Comparison of ENCODE assay signal across 36 cellular contexts in genomic region chr2:104452558-104452957, GRCh38.
DNase-seq lines count a peak whose midpoint lies in the region; ATAC-seq, FAIRE-seq and TF ChIP-seq lines count a peak whose summit lies in the region.
"Had no signal": no experiment of that assay in that cellular context is flagged by ENCODE, and none has a peak within 500 bp of the region (broad histone marks: within the 10 kb centered on the region; RNA-seq: fewer than 3 reads in every experiment).

No MANE protein-coding gene starts in this region.

- TF ChIP-seq EP300 in HepG2 (IDR thresholded peaks at IDR 0.05; ENCODE audit: low read depth in 2 of 2, low read length in 2 of 2) (no peak), HepG2 (CRISPR knock-in tag; IDR thresholded peaks at IDR 0.05; ENCODE audit: borderline replicate concordance) (no peak)

- peaks cover 3% of the 10 kb centered on the region for H3K4me1 Mint-ChIP-seq in activated CD4-positive, alpha-beta T cell treated with anti-CD3 and anti-CD28 coated beads, Interleukin-2, amount 10 ng/mL, durations not matched to agents 24 days and 14 days

- intact Hi-C loops in activated CD4-positive, alpha-beta T cell treated with anti-CD3 and anti-CD28 coated beads, Interleukin-2, amount 10 ng/mL, durations not matched to agents 24 days and 14 days (cut with micrococcal nuclease): no loop called here
- intact Hi-C loops in right lobe of liver (cut with DNase I): no loop called here
- intact Hi-C loops in HepG2 (cut with micrococcal nuclease; ENCODE audit: unreplicated experiment): no loop called here

- H3K9ac ChIP-seq in HepG2 (ENCODE audit: insufficient read depth, low read depth, low read length): no peak overlapping the region
- H3K9ac ChIP-seq: BLaER1; BLaER1 treated with 17β-estradiol and CSF1 and Interleukin-3, amounts not matched to agents 10 nM and 100 nM had no signal

- no peak for TF ChIP-seq POLR2A in right lobe of liver (IDR thresholded peaks at IDR 0.05)
- no peak for TF ChIP-seq POLR2A in HepG2 (IDR thresholded peaks at IDR 0.05; ENCODE audit: insufficient read depth in 1 of 2, low read depth in 2 of 2, low read length in 2 of 2)

- H3K4me1 ChIP-seq in right lobe of liver: no peaks in the 10 kb centered on the region
- H3K4me1 ChIP-seq in HepG2 (ENCODE audit: insufficient read depth, low read length): no peaks in the 10 kb centered on the region
- H3K4me1 ChIP-seq: A549; BE2C; BLaER1; BLaER1 treated with 17β-estradiol and CSF1 and Interleukin-3, amounts not matched to agents 10 nM and 100 nM; Caco-2 had no signal

- WGBS in right lobe of liver (ENCODE audit: insufficient coverage, low coverage, low lambda C conversion rate, missing lambda C conversion rate): 17% methylated on average over 2 of the region's 2 CpGs
- 4% methylated on average over 2 of the region's 2 CpGs for WGBS in HepG2 (ENCODE audit: low lambda C conversion rate)

- H3K36me3 ChIP-seq in right lobe of liver (no peaks in the 10 kb centered on the region), HepG2 (replicated peaks in 1 of 2; ENCODE audit: control insufficient read depth in 1 of 2, insufficient read depth in 2 of 2, low read length in 2 of 2) (no peaks in the 10 kb centered on the region)
- H3K36me3 ChIP-seq: BE2C; BLaER1; BLaER1 treated with 17β-estradiol and CSF1 and Interleukin-3, amounts not matched to agents 10 nM and 100 nM had no signal

- no peaks in the 10 kb centered on the region for H3K9me3 ChIP-seq in right lobe of liver
- H3K9me3 ChIP-seq in HepG2 (ENCODE audit: low read length): no peaks in the 10 kb centered on the region
- H3K9me3 ChIP-seq: A549, BE2C, BLaER1, Caco-2 had no signal

- ATAC-seq in right lobe of liver: peak; percentile 16 to 62 (median 49)
- no peak for ATAC-seq in HepG2
- peak; percentile 83 for ATAC-seq in left lobe of liver
- no peak for ATAC-seq in HG02981 (IDR thresholded peaks at IDR 0.05; ENCODE audit: unreplicated experiment)
- ATAC-seq: A549; CD8-positive, alpha-beta T cell had no signal

- in situ Hi-C loops in HepG2 (cut with HindIII; ENCODE audit: extremely low pct_ligation_motif_present, low pct_unique_long_range_greater_than_20kb): no loop called here

- H3K27ac ChIP-seq in right lobe of liver (no peak overlapping the region), HepG2 (ENCODE audit: extremely low read length, insufficient read depth, low read length) (no peak overlapping the region), substantia nigra (ENCODE audit: low read depth, low read length, poor library complexity, severe bottlenecking) (peak overlapping the region; percentile 44)
- H3K27ac ChIP-seq: 22Rv1; A549; BLaER1; BLaER1 treated with 17β-estradiol and CSF1 and Interleukin-3, amounts not matched to agents 10 nM and 100 nM; C4-2B had no signal

- no peaks in the 10 kb centered on the region for H3K27me3 ChIP-seq in right lobe of liver
- H3K27me3 ChIP-seq in HepG2 (ENCODE audit: control insufficient read depth in 1 of 2, insufficient read depth in 2 of 2, low read length in 2 of 2): no peaks in the 10 kb centered on the region
- H3K27me3 ChIP-seq: BE2C; BLaER1; BLaER1 treated with 17β-estradiol and CSF1 and Interleukin-3, amounts not matched to agents 10 nM and 100 nM had no signal

- H3K27ac Mint-ChIP-seq in activated CD4-positive, alpha-beta T cell treated with anti-CD3 and anti-CD28 coated beads, Interleukin-2, amount 10 ng/mL, durations not matched to agents 24 days and 14 days: no peak overlapping the region
- H3K27ac Mint-ChIP-seq: B cell; CD14-positive monocyte; CD4-positive, alpha-beta memory T cell; CD4-positive, alpha-beta T cell; CD4-positive, CD25-positive, alpha-beta regulatory T cell; CD8-positive, alpha-beta memory T cell; CD8-positive, alpha-beta T cell had no signal

- no peak overlapping the region for H2AFZ ChIP-seq in HepG2 (ENCODE audit: low read length)

- CTCF ChIA-PET in HepG2 (lab: Yijun Ruan, JAX; ENCODE audit: low intra/inter-chr PET ratio, low total read pairs): no interaction called here

- POLR2A ChIA-PET in HepG2 (lab: Yijun Ruan, JAX): no interaction called here

- H3K4me3 ChIP-seq in right lobe of liver (no peak overlapping the region), HepG2 (replicated peaks in 1 of 3; ENCODE audit: insufficient read depth in 1 of 3, low read depth in 2 of 3, low read length in 3 of 3) (no peak overlapping the region)
- H3K4me3 ChIP-seq: A549; BLaER1; BLaER1 treated with 17β-estradiol and CSF1 and Interleukin-3, amounts not matched to agents 10 nM and 100 nM had no signal

- H4K20me1 ChIP-seq in HepG2 (ENCODE audit: insufficient read depth, low read length): no peaks in the 10 kb centered on the region
- H4K20me1 ChIP-seq: BLaER1; BLaER1 treated with 17β-estradiol and CSF1 and Interleukin-3, amounts not matched to agents 10 nM and 100 nM had no signal

- BruUV-seq in HepG2 (replicated peaks; lab: Mats Ljungman, UMichigan): no TSS peak

- H3K36me3 Mint-ChIP-seq in activated CD4-positive, alpha-beta T cell treated with anti-CD3 and anti-CD28 coated beads, Interleukin-2, amount 10 ng/mL, durations not matched to agents 24 days and 14 days (ENCODE audit: low read depth): no peaks in the 10 kb centered on the region
- H3K36me3 Mint-ChIP-seq: CD14-positive monocyte; CD4-positive, alpha-beta memory T cell; CD4-positive, CD25-positive, alpha-beta regulatory T cell; CD8-positive, alpha-beta memory T cell; CD8-positive, alpha-beta T cell had no signal

- peak; percentile 8 for DNase-seq in activated CD4-positive, alpha-beta T cell treated with anti-CD3 and anti-CD28 coated beads, Interleukin-2, amount 10 ng/mL, durations not matched to agents 24 days and 14 days
- no peak for DNase-seq in activated CD4-positive, alpha-beta T cell treated with anti-CD3 and anti-CD28 coated beads for 48 hours
- no peak for DNase-seq in right lobe of liver
- DNase-seq in HepG2 (ENCODE audit: low spot score): no peak
- DNase-seq in left lobe of liver (ENCODE audit: low spot score): no peak
- DNase-seq in substantia nigra (lab: John Stamatoyannopoulos, UW): no peak
- no peak for DNase-seq in middle frontal gyrus (ENCODE audit: extremely low spot score, low spot score)
- DNase-seq: 8988T; ACHN; AML-193; BE2C; C1 segment of cervical spinal cord; Caco-2; Calu3; CD4-positive, alpha-beta memory T cell; CD4-positive, alpha-beta T cell; CD4-positive, CD25-positive, alpha-beta regulatory T cell; CD8-positive, alpha-beta memory T cell; CD8-positive, alpha-beta T cell; COR-L47; DMS 273 treated with DMSO at 0.1 percent for 48 hours; DMS153; DMS53; DMS79; DMS79 treated with DMSO at 0.1 percent for 48 hours; DND-41; EL had no signal

- no peaks in the 10 kb centered on the region for H3K9me3 Mint-ChIP-seq in activated CD4-positive, alpha-beta T cell treated with anti-CD3 and anti-CD28 coated beads, Interleukin-2, amount 10 ng/mL, durations not matched to agents 24 days and 14 days
- H3K9me3 Mint-ChIP-seq: CD8-positive, alpha-beta T cell had no signal

- FAIRE-seq in HepG2 (lab: Jason Lieb, UNC): no peak
- FAIRE-seq: A549, D721Med had no signal

- no peak for TF ChIP-seq CTCF in right lobe of liver (IDR thresholded peaks at IDR 0.05)
- TF ChIP-seq CTCF in HepG2 (CRISPR knock-in tag; IDR thresholded peaks at IDR 0.05): no peak

- no peak for TF ChIP-seq RAD21 in HepG2 (CRISPR knock-in tag; IDR thresholded peaks at IDR 0.05)

- H3K4me2 ChIP-seq in HepG2 (ENCODE audit: low read depth, low read length): no peak overlapping the region
- H3K4me2 ChIP-seq: A549; BLaER1; BLaER1 treated with 17β-estradiol and CSF1 and Interleukin-3, amounts not matched to agents 10 nM and 100 nM had no signal

- H3K27me3 Mint-ChIP-seq in activated CD4-positive, alpha-beta T cell treated with anti-CD3 and anti-CD28 coated beads, Interleukin-2, amount 10 ng/mL, durations not matched to agents 24 days and 14 days: peaks cover 11% of the 10 kb centered on the region
- H3K27me3 Mint-ChIP-seq: B cell; CD4-positive, alpha-beta memory T cell; CD4-positive, alpha-beta T cell; CD4-positive, CD25-positive, alpha-beta regulatory T cell had no signal

- H3K79me2 ChIP-seq in HepG2 (ENCODE audit: insufficient read depth, low read length): no peaks in the 10 kb centered on the region

- no peak overlapping the region for H3K4me3 Mint-ChIP-seq in activated CD4-positive, alpha-beta T cell treated with anti-CD3 and anti-CD28 coated beads, Interleukin-2, amount 10 ng/mL, durations not matched to agents 24 days and 14 days
- H3K4me3 Mint-ChIP-seq: B cell; CD14-positive monocyte; CD4-positive, alpha-beta memory T cell; CD4-positive, alpha-beta T cell; CD4-positive, CD25-positive, alpha-beta regulatory T cell; CD8-positive, alpha-beta memory T cell; CD8-positive, alpha-beta T cell had no signal

TF ChIP-seq in HepG2, 621 proteins besides CTCF, POLR2A, EP300 and RAD21 (continues in another document):
- TF ChIP-seq MATR3 (CRISPR knock-in tag; IDR thresholded peaks at IDR 0.05) (no peak), ETV5 (CRISPR knock-in tag; IDR thresholded peaks at IDR 0.05; ENCODE audit: borderline replicate concordance) (no peak), GPBP1L1 (CRISPR knock-in tag; IDR thresholded peaks at IDR 0.05) (no peak), DDIT3 (CRISPR knock-in tag; IDR thresholded peaks at IDR 0.05) (no peak), NFKBIZ (CRISPR knock-in tag; IDR thresholded peaks at IDR 0.05) (no peak)

Comparison
In these comparisons a context has a peak if more than half of its experiments do, and no peak if none do; other contexts are left out.
1. ATAC-seq: peak in right lobe of liver (4 of 4) and left lobe of liver (single experiment); none in HepG2 (single experiment) and HG02981 (single experiment).